Comparison of ENCODE assay signal across 8 cellular contexts in the genomic region with DNA sequence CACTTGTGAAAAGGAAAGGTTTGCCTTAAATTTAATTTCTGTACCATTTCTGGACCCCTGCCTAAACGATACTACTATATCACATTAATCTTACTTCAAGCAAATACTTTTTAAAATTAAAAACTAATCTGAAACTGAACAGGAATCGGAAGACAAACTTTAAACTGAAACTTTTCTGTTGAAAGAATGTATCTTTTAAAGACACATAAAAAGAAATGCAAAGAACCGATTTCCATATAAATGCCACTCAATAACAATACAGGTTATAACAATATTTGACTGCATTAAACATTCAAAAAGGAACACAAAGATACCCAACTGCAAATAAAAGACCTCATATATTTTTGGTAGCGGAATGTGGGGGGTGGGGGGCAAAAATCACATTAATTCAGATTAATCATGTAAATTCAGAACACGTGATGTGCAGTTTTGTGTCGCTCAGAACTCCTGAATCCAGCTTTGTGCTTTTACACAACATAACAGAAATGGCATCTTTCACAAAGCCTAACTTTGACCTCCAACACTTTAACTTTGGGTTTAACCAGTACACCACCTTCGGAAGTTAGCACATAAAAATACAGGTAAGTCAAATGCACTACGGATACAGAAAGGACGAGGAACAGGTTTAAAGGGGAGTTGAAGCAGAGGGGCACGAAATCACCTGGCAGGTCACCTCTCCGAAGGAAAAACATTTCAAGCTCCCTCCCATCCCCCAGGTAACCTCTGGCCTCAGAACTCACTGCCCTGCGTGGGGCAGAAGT. TPM values are rescaled to one million over a fixed set of nuclear protein-coding genes. Genes with fewer than 3 reads are reported as not detected.
DNase-seq lines count a peak whose midpoint lies in the region; ATAC-seq, FAIRE-seq and TF ChIP-seq lines count a peak whose summit lies in the region.

No MANE protein-coding gene starts in this region.

- TF ChIP-seq CTCF in kidney (IDR thresholded peaks at IDR 0.05; ENCODE audit: borderline replicate concordance, extremely low read depth, insufficient read depth): no peak
- no peak for TF ChIP-seq CTCF in stomach (IDR thresholded peaks at IDR 0.05)

- H3K36me3 Mint-ChIP-seq in activated naive CD8-positive, alpha-beta T cell treated with anti-CD3 and anti-CD28 coated beads, Interleukin-2, amount 50 U/mL, for 24 hours (ENCODE audit: low read depth): no peaks in the 10 kb centered on the region

- no peak overlapping the region for H3K27ac Mint-ChIP-seq in activated naive CD8-positive, alpha-beta T cell treated with anti-CD3 and anti-CD28 coated beads, Interleukin-2, amount 50 U/mL, for 24 hours

- H3K9me3 ChIP-seq in kidney (ENCODE audit: control insufficient read depth in 1 of 2, low read length in 2 of 2) (no peaks in the 10 kb centered on the region), stomach (no peaks in the 10 kb centered on the region)

- peaks cover 67% of the 10 kb centered on the region for H3K27me3 Mint-ChIP-seq in activated naive CD8-positive, alpha-beta T cell treated with anti-CD3 and anti-CD28 coated beads, Interleukin-2, amount 50 U/mL, for 24 hours

- H3K4me1 ChIP-seq in kidney (ENCODE audit: control insufficient read depth in 1 of 2, insufficient read depth in 1 of 2, low read depth in 1 of 2, low read length in 2 of 2) (peaks cover 11 to 25% of the 10 kb centered on the region in 2 donors), stomach (peaks cover 3 to 68% (median 40%) of the 10 kb centered on the region in 4 donors)

- H3K27ac ChIP-seq in kidney (ENCODE audit: low read depth in 2 of 2, low read length in 2 of 2): peak overlapping the region; percentile 86 to 87
- peak overlapping the region; percentile 82 to 97 (median 90) for H3K27ac ChIP-seq in stomach

- TF ChIP-seq EP300 in stomach (IDR thresholded peaks at IDR 0.05): no peak

- ATAC-seq in activated naive CD8-positive, alpha-beta T cell treated with anti-CD3 and anti-CD28 coated beads, Interleukin-2, amount 50 U/mL, for 24 hours: no peak
- no peak for ATAC-seq in HG03108 (IDR thresholded peaks at IDR 0.05; ENCODE audit: unreplicated experiment)

- TF ChIP-seq POLR2A in stomach (IDR thresholded peaks at IDR 0.05): no peak

- H3K9me3 Mint-ChIP-seq in activated naive CD8-positive, alpha-beta T cell treated with anti-CD3 and anti-CD28 coated beads, Interleukin-2, amount 50 U/mL, for 24 hours: no peaks in the 10 kb centered on the region

- no peaks in the 10 kb centered on the region for H3K36me3 ChIP-seq in kidney (ENCODE audit: control insufficient read depth in 1 of 2, insufficient read depth in 2 of 2, low read length in 2 of 2)
- no peaks in the 10 kb centered on the region for H3K36me3 ChIP-seq in stomach

- intact Hi-C loops in kidney (cut with DNase I): no loop called here
- intact Hi-C loops in stomach (cut with DNase I; ENCODE audit: low total_unique reads): no loop called here

- H3K4me3 ChIP-seq in kidney (ENCODE audit: low read length in 2 of 2) (peak overlapping the region; percentile 77 to 96), stomach (peak overlapping the region; percentile 69 to 92 (median 88))

- H3K4me3 Mint-ChIP-seq in activated naive CD8-positive, alpha-beta T cell treated with anti-CD3 and anti-CD28 coated beads, Interleukin-2, amount 50 U/mL, for 24 hours: peak overlapping the region; percentile 70

- H3K9ac ChIP-seq in kidney (ENCODE audit: low read length in 2 of 2): peak overlapping the region; percentile 77 to 83

- FAIRE-seq in kidney (lab: Jason Lieb, UNC): peak; percentile 49

- peak; percentile 36 for DNase-seq in NCI-H2107 treated with DMSO at 0.1 percent for 48 hours (lab: John Stamatoyannopoulos, UW; ENCODE audit: unreplicated experiment)
- DNase-seq in NCI-H2107 (lab: John Stamatoyannopoulos, UW): no peak
- no peak for DNase-seq in activated naive CD8-positive, alpha-beta T cell treated with anti-CD3 and anti-CD28 coated beads, Interleukin-2, amount 50 U/mL, for 24 hours
- DNase-seq in kidney: no peak
- no peak for DNase-seq in stomach
- DNase-seq in T-helper 9 cell: no peak
- DNase-seq in OCI-M1 (lab: John Stamatoyannopoulos, UW): no peak

- peaks cover 0 to 16% (median 3%) of the 10 kb centered on the region in 3 donors for H3K27me3 ChIP-seq in stomach

- 6 to 11% (median 8%) methylated on average over 12 of the region's 12 CpGs for WGBS in stomach, 5 donors

- peaks cover 8% of the 10 kb centered on the region for H3K4me1 Mint-ChIP-seq in activated naive CD8-positive, alpha-beta T cell treated with anti-CD3 and anti-CD28 coated beads, Interleukin-2, amount 50 U/mL, for 24 hours

RNA-seq across cellular contexts. Expression of gene LIFR, which starts 0.9 kb away (rescaled TPM):
- total RNA-seq in kidney (90.1 TPM), stomach (100 to 1,000 TPM in 2 of 5 donors, 10 to 100 TPM in 3; 15.2 to 259 (median 86.2) TPM)
- polyA plus RNA-seq in kidney (ENCODE audit: insufficient read depth, low read depth, low replicate concordance) (8.5 TPM), stomach (1 to 10 TPM; 6.2 to 7.7 (median 6.6) TPM)
